ENCODE assay signal across 8 cellular contexts in the genomic region with DNA sequence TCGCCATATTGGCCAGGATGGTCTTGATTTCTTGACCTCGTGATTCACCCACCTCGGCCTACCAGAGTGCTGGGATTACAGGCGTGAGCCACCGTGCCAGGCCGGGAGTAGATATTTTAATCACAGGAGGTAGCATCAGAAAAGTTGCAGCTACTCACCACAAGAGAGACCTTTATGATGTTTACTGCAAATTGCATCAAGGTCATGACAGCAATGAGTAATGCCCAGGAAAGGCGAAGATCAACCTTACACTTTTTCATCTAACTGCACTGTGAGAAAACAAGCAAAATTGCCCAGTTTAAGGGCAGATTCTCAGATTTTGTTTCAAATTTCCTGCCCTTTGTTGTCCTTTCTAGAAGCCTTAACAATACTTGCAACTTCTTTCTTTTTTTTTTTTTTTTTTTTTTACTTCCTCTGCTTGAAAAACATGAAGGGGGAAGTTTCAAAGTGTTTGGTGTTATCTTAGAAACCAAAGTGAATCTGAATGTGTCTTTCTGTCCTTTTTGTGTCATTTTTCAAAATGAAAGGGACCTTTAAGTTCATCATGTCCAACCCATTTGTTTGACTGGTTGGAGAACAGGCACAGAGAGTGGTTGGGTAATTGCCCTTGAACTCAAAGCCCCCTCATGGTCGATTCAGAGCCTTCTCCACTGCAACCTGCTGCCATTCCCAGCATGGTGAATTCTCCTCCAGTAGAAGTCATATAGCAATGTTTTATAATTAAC. TPM values are rescaled to one million over a fixed set of nuclear protein-coding genes. Genes with fewer than 3 reads are reported as not detected.
DNase-seq lines count a peak whose midpoint lies in the region; ATAC-seq, FAIRE-seq and TF ChIP-seq lines count a peak whose summit lies in the region.

No MANE protein-coding gene starts in this region.

- H3K4me3 Mint-ChIP-seq in CD4-positive, alpha-beta memory T cell: peak overlapping the region; percentile 52 to 82 (median 66)

- H3K4me2 ChIP-seq in Loucy (ENCODE audit: low read depth, low read length, poor library complexity, severe bottlenecking): peak overlapping the region; percentile 32

- TF ChIP-seq CTCF in Loucy (conservative IDR thresholded peaks at IDR 0.05; ENCODE audit: low read length): no peak
- no peak for TF ChIP-seq CTCF in lower lobe of right lung (IDR thresholded peaks at IDR 0.05)

- H3K9ac ChIP-seq in Loucy (ENCODE audit: low read depth, low read length, poor library complexity, severe bottlenecking): no peak overlapping the region

- no peaks in the 10 kb centered on the region for H3K9me2 ChIP-seq in Loucy (replicated peaks; ENCODE audit: low read depth, low read length)

- H3K4me3 ChIP-seq in CD4-positive, alpha-beta memory T cell (ENCODE audit: low read length in 2 of 2): peak overlapping the region; percentile 11
- no peak overlapping the region for H3K4me3 ChIP-seq in Loucy (ENCODE audit: low read length, poor library complexity, severe bottlenecking)
- H3K4me3 ChIP-seq in lower lobe of right lung: no peak overlapping the region

- no peaks in the 10 kb centered on the region for H3K27me3 Mint-ChIP-seq in CD4-positive, alpha-beta memory T cell

- H3K36me3 Mint-ChIP-seq in CD4-positive, alpha-beta memory T cell: peaks cover 28 to 35% of the 10 kb centered on the region in 2 donors

- POLR2A ChIA-PET in CD4-positive, alpha-beta memory T cell (lab: Charles Lee; ENCODE audit: partially characterized antibody): interaction anchor here (0.7 to 21.0 kb wide), 11 partner anchors 8 to 1667 kb away, joined by 3 to 580 read pairs (median 6); partner anchors contain the start of gene TGFBR2

- peaks cover 75 to 99% (median 88%) of the 10 kb centered on the region in 4 donors for H3K4me1 Mint-ChIP-seq in CD4-positive, alpha-beta memory T cell

- no peak for FAIRE-seq in GM12891 (lab: Jason Lieb, UNC)

- peaks cover 99% of the 10 kb centered on the region for H3K4me1 ChIP-seq in CD4-positive, alpha-beta memory T cell (ENCODE audit: insufficient read depth, low read length)
- H3K4me1 ChIP-seq in Loucy (ENCODE audit: insufficient read depth, low read length, poor library complexity, severe bottlenecking) (peaks cover 84% of the 10 kb centered on the region), lower lobe of right lung (peaks cover 99% of the 10 kb centered on the region)

- no peaks in the 10 kb centered on the region for H3K9me3 ChIP-seq in CD4-positive, alpha-beta memory T cell (ENCODE audit: control insufficient read depth in 1 of 2, low read length in 2 of 2)
- H3K9me3 ChIP-seq in Loucy (ENCODE audit: insufficient read depth, low read depth, low read length): no peaks in the 10 kb centered on the region
- no peaks in the 10 kb centered on the region for H3K9me3 ChIP-seq in lower lobe of right lung

- H3K36me3 ChIP-seq in CD4-positive, alpha-beta memory T cell (ENCODE audit: insufficient read depth, low read length): no peaks in the 10 kb centered on the region
- H3K36me3 ChIP-seq in Loucy (ENCODE audit: insufficient read depth, low read length) (peaks cover 32% of the 10 kb centered on the region), lower lobe of right lung (peaks cover 6% of the 10 kb centered on the region)

- ATAC-seq in lower lobe of right lung (peak; percentile 23 to 27), GM18505 (IDR thresholded peaks at IDR 0.05; ENCODE audit: unreplicated experiment) (no peak)

- peak; percentile 73 to 82 (median 79) for DNase-seq in CD4-positive, alpha-beta memory T cell
- DNase-seq in activated effector memory CD4-positive, alpha-beta T cell treated with anti-CD3 and anti-CD28 coated beads, Interleukin-2, amount 50 U/mL, for 16 hours: peak; percentile 80
- DNase-seq in lower lobe of right lung: no peak
- no peak for DNase-seq in HuH-7.5 (ENCODE audit: low spot score)
- no peak for DNase-seq in kidney glomerular epithelial cell (lab: John Stamatoyannopoulos, UW)
- DNase-seq in GM12891 (ENCODE audit: insufficient read length, low spot score): no peak

- H3K79me2 ChIP-seq in Loucy (ENCODE audit: insufficient read depth, low read length): peaks cover 100% of the 10 kb centered on the region

- peak overlapping the region; percentile 60 for H3K27ac ChIP-seq in CD4-positive, alpha-beta memory T cell (ENCODE audit: low read depth, low read length)
- peak overlapping the region; percentile 64 for H3K27ac ChIP-seq in lower lobe of right lung

- peaks cover 7% of the 10 kb centered on the region; the same call in 1 of the 2 replicates for H3F3A ChIP-seq in Loucy (ENCODE audit: low read depth)

- no peak for TF ChIP-seq POLR2A in GM18505 (IDR thresholded peaks at IDR 0.05; ENCODE audit: borderline replicate concordance, extremely low read depth, insufficient read depth, insufficient read length)
- no peak for TF ChIP-seq POLR2A in GM12891 (IDR thresholded peaks at IDR 0.05; ENCODE audit: low read depth, low read length)

- H3K9me3 Mint-ChIP-seq in CD4-positive, alpha-beta memory T cell: no peaks in the 10 kb centered on the region

- H4K20me1 ChIP-seq in Loucy (ENCODE audit: insufficient read depth, low read length, poor library complexity, severe bottlenecking): peaks cover 41% of the 10 kb centered on the region

- H2AFZ ChIP-seq in Loucy (ENCODE audit: low read length): no peak overlapping the region

- intact Hi-C loops in CD4-positive, alpha-beta memory T cell (cut with micrococcal nuclease): loop anchor here (1.0 to 5.0 kb wide), 7 partner anchors 8 to 901 kb away; partner anchors contain the start of gene STT3B
- intact Hi-C loops in lower lobe of right lung (cut with DNase I): no loop called here

- peak overlapping the region; percentile 89 to 97 (median 95) for H3K27ac Mint-ChIP-seq in CD4-positive, alpha-beta memory T cell

- H3K27me3 ChIP-seq in CD4-positive, alpha-beta memory T cell (ENCODE audit: insufficient read depth, low read length): no peaks in the 10 kb centered on the region
- H3K27me3 ChIP-seq in Loucy (ENCODE audit: insufficient read depth, low read length, poor library complexity, severe bottlenecking) (no peaks in the 10 kb centered on the region), lower lobe of right lung (ENCODE audit: low read depth) (no peaks in the 10 kb centered on the region)

- CTCF ChIA-PET in CD4-positive, alpha-beta memory T cell (lab: Charles Lee; ENCODE audit: partially characterized antibody): interaction anchor here (0.7 to 4.9 kb wide), 15 partner anchors 11 to 312 kb away, joined by 3 to 75 read pairs (median 4); no protein-coding TSS in a partner anchor

TF ChIP-seq in GM12891, 5 proteins besides CTCF, POLR2A, EP300 and RAD21:
- no peak for TF ChIP-seq POLR2AphosphoS5 (IDR thresholded peaks at IDR 0.05; ENCODE audit: low read depth, low read length)
- TF ChIP-seq PAX5 (IDR thresholded peaks at IDR 0.05; ENCODE audit: insufficient read depth, low read length, severe bottlenecking): no peak
- no peak for TF ChIP-seq SPI1 (IDR thresholded peaks at IDR 0.05; ENCODE audit: low read depth, low read length)
- TF ChIP-seq TAF1 (IDR thresholded peaks at IDR 0.05; ENCODE audit: low read depth, low read length): no peak

RNA-seq across cellular contexts. Expression of gene TGFBR2, which starts 25.0 kb away (rescaled TPM):
- total RNA-seq in CD4-positive, alpha-beta memory T cell: 100 to 1,000 TPM; 110 TPM
- 100 to 1,000 TPM in 1 of 2 donors, 10 to 100 TPM in 1; 58.7 to 110 TPM for polyA plus RNA-seq in CD4-positive, alpha-beta memory T cell
- 289 TPM for total RNA-seq in lower lobe of right lung
- 0.08 TPM for polyA plus RNA-seq in GM12891 (2012; ENCODE audit: low read depth, missing spikeins)

Comparison
In these comparisons a context has a peak if more than half of its experiments do, and no peak if none do; other contexts are left out.
1. DNase-seq: peak in CD4-positive, alpha-beta memory T cell (5 of 5) and activated effector memory CD4-positive, alpha-beta T cell treated with anti-CD3 and anti-CD28 coated beads, Interleukin-2, amount 50 U/mL, for 16 hours (single experiment); none in lower lobe of right lung (single experiment), HuH-7.5 (single experiment), kidney glomerular epithelial cell (single experiment) and GM12891 (single experiment).
2. H3K4me3 ChIP-seq: peak in CD4-positive, alpha-beta memory T cell (2 of 2); none in Loucy (single experiment) and lower lobe of right lung (single experiment).